ENCODE assay signal across 21 cellular contexts in genomic region chr21:37737996-37738395, GRCh38.
"Had no signal": no experiment of that assay in that cellular context is flagged by ENCODE, and none has a peak within 500 bp of the region (broad histone marks: within the 10 kb centered on the region; RNA-seq: fewer than 3 reads in every experiment).

No MANE protein-coding gene starts in this region.

- H3K27ac ChIP-seq: adrenal gland, breast epithelium, esophagus squamous epithelium, gastrocnemius medialis, ovary, prostate gland, thyroid gland, VCaP had no signal

- H3K27me3 ChIP-seq: breast epithelium, gastrocnemius medialis, ovary, thyroid gland had no signal

- H3K36me3 ChIP-seq: adrenal gland, breast epithelium, esophagus squamous epithelium, gastrocnemius medialis, ovary, prostate gland, thyroid gland had no signal

- DNase-seq: activated CD4-positive, alpha-beta T cell treated with anti-CD3 and anti-CD28 coated beads, Interleukin-2, amount 10 ng/mL, durations not matched to agents 7 days and 5 days; activated CD8-positive, alpha-beta memory T cell treated with anti-CD3 and anti-CD28 coated beads, Interleukin-2, amount 50 U/mL, for 4 hours; activated T-cell treated with anti-CD3 and anti-CD28 coated beads, Interleukin-2, amount 50 U/mL, for 24 hours; adrenal gland; cortex of kidney; endodermal cell; esophagus squamous epithelium; gastrocnemius medialis; head of caudate nucleus; islet precursor cell; natural killer cell; ovary; stimulated activated CD4-positive, alpha-beta T cell treated with anti-CD3 and anti-CD28 coated beads, Interleukin-12 subunit alpha, Interleukin-12 subunit beta, amount 100 ng/mL, for 4 hours; stimulated activated CD4-positive, alpha-beta T cell treated with anti-CD3 and anti-CD28 coated beads, Interleukin-4, amount 100 ng/mL, for 4 hours; stimulated activated naive CD8-positive, alpha-beta T cell treated with anti-CD3 and anti-CD28 coated beads, Interleukin-15, Interleukin-2, amounts not matched to agents 100 U/mL and 50 U/mL, for 24 hours; thyroid gland had no signal

- H3K4me1 ChIP-seq: adrenal gland, breast epithelium, esophagus squamous epithelium, prostate gland, thyroid gland had no signal

- H3K9me3 ChIP-seq: adrenal gland, breast epithelium, esophagus squamous epithelium, gastrocnemius medialis, ovary, prostate gland, thyroid gland had no signal

- H3K4me3 ChIP-seq: adrenal gland, breast epithelium, esophagus squamous epithelium, gastrocnemius medialis, ovary, prostate gland, thyroid gland had no signal

- ATAC-seq: activated CD4-positive, CD25-positive, alpha-beta regulatory T cell treated with anti-CD3 and anti-CD28 coated beads, Interleukin-2, amount 50 U/mL, for 24 hours; activated T-helper 17 cell treated with anti-CD3 and anti-CD28 coated beads, Interleukin-2, amount 50 U/mL, for 72 hours; natural killer cell; stimulated activated naive CD8-positive, alpha-beta T cell treated with anti-CD3 and anti-CD28 coated beads, Interleukin-15, Interleukin-2, amounts not matched to agents 100 U/mL and 50 U/mL, for 24 hours had no signal
